In genomic region chr5:140262221-140262620, GRCh38 we compare ENCODE assay signal across 14 cellular contexts. TPM values are rescaled to one million over a fixed set of nuclear protein-coding genes. Genes with fewer than 3 reads are reported as not detected.
DNase-seq lines count a peak whose midpoint lies in the region; ATAC-seq, FAIRE-seq and TF ChIP-seq lines count a peak whose summit lies in the region.
"Had no signal": no experiment of that assay in that cellular context is flagged by ENCODE, and none has a peak within 500 bp of the region (broad histone marks: within the 10 kb centered on the region; RNA-seq: fewer than 3 reads in every experiment).

No MANE protein-coding gene starts in this region.

- DNase-seq in NCI-H1092 treated with DMSO at 0.1 percent for 48 hours (lab: John Stamatoyannopoulos, UW) (peak; percentile 33), NCI-H1092 (lab: John Stamatoyannopoulos, UW) (no peak), adrenal gland (no peak), kidney (no peak), dedifferentiated amniotic fluid mesenchymal stem cell (ENCODE audit: extremely low spot score) (no peak), GM20000 (ENCODE audit: low spot score) (no peak)
- DNase-seq: activated CD8-positive, alpha-beta T cell treated with anti-CD3 and anti-CD28 coated beads for 36 hours; activated naive CD4-positive, alpha-beta T cell; NCI-H187 treated with DMSO at 0.1 percent for 48 hours; posterior cingulate gyrus had no signal

- H3K9ac ChIP-seq in kidney (ENCODE audit: low read length in 2 of 2) (peak overlapping the region in 1 of 2 donors; percentile 43), subcutaneous abdominal adipose tissue (ENCODE audit: low read length in 5 of 5) (peak overlapping the region in 1 of 5 donors; percentile 26)

- ATAC-seq in HG02870 (IDR thresholded peaks at IDR 0.05; ENCODE audit: unreplicated experiment): no peak

- H3K4me3 ChIP-seq in adrenal gland (no peak overlapping the region), kidney (ENCODE audit: low read length in 2 of 2) (no peak overlapping the region), subcutaneous abdominal adipose tissue (ENCODE audit: low read depth in 1 of 5, low read length in 5 of 5) (no peak overlapping the region)
- H3K4me3 ChIP-seq: HAP-1 had no signal

- H3K36me3 ChIP-seq in adrenal gland (replicated peaks in 1 of 2) (no peaks in the 10 kb centered on the region), kidney (ENCODE audit: control insufficient read depth in 1 of 2, insufficient read depth in 2 of 2, low read length in 2 of 2) (no peaks in the 10 kb centered on the region), subcutaneous abdominal adipose tissue (ENCODE audit: control insufficient read depth in 5 of 5, insufficient read depth in 5 of 5, low read length in 5 of 5) (peaks cover 0 to 25% (median 4%) of the 10 kb centered on the region in 5 donors)

- intact Hi-C loops in adrenal gland (cut with DNase I) (no loop called here), kidney (cut with DNase I) (no loop called here)

- no peak for FAIRE-seq in kidney (lab: Jason Lieb, UNC)
- FAIRE-seq: frontal cortex had no signal

- H3K27ac ChIP-seq in adrenal gland: peak overlapping the region in 4 of 5 donors; percentile 47 to 85 (median 72)
- H3K27ac ChIP-seq in kidney (ENCODE audit: low read depth in 2 of 2, low read length in 2 of 2): peak overlapping the region; percentile 66 to 85
- H3K27ac ChIP-seq in subcutaneous abdominal adipose tissue (ENCODE audit: low read depth, low read length): peak overlapping the region; percentile 48

- TF ChIP-seq CTCF in adrenal gland (IDR thresholded peaks at IDR 0.05): no peak
- no peak for TF ChIP-seq CTCF in kidney (IDR thresholded peaks at IDR 0.05; ENCODE audit: borderline replicate concordance, extremely low read depth, insufficient read depth)
- TF ChIP-seq CTCF in GM20000 (IDR thresholded peaks at IDR 0.05; ENCODE audit: extremely low read depth, missing control alignments): no peak

- 77 to 88% (median 84%) methylated on average over 3 of the region's 3 CpGs for whole genome bisulfite sequencing in adrenal gland, 4 donors

- H3K4me1 ChIP-seq in adrenal gland (replicated peaks in 1 of 2) (peaks cover 10 to 18% of the 10 kb centered on the region in 2 donors), kidney (ENCODE audit: control insufficient read depth in 1 of 2, insufficient read depth in 1 of 2, low read depth in 1 of 2, low read length in 2 of 2) (peaks cover 9 to 22% of the 10 kb centered on the region in 2 donors), subcutaneous abdominal adipose tissue (ENCODE audit: control insufficient read depth in 5 of 5, insufficient read depth in 5 of 5, low read length in 5 of 5) (peaks cover 2 to 22% (median 10%) of the 10 kb centered on the region in 5 donors)

- no peaks in the 10 kb centered on the region for H3K9me3 ChIP-seq in adrenal gland (replicated peaks in 1 of 3)
- peaks cover 0 to 3% of the 10 kb centered on the region in 2 donors for H3K9me3 ChIP-seq in kidney (ENCODE audit: control insufficient read depth in 1 of 2, low read length in 2 of 2)
- H3K9me3 ChIP-seq in subcutaneous abdominal adipose tissue (ENCODE audit: control insufficient read depth in 5 of 5, low read length in 5 of 5): no peaks in the 10 kb centered on the region
- H3K9me3 ChIP-seq: HAP-1 had no signal

- no peaks in the 10 kb centered on the region for H3K27me3 ChIP-seq in adrenal gland
- no peaks in the 10 kb centered on the region for H3K27me3 ChIP-seq in subcutaneous abdominal adipose tissue (ENCODE audit: control insufficient read depth in 5 of 5, insufficient read depth in 4 of 5, low read length in 5 of 5)

- no peak for TF ChIP-seq POLR2A in adrenal gland (IDR thresholded peaks at IDR 0.05)

RNA-seq across cellular contexts. Expression of gene PFDN1, which starts 40.7 kb away (rescaled TPM):
- total RNA-seq in adrenal gland (100 to 1,000 TPM in 2 of 8 donors, 10 to 100 TPM in 6; 49.1 to 194 (median 74.1) TPM), kidney (48.9 TPM)
- polyA plus RNA-seq in adrenal gland (100 to 1,000 TPM in 1 of 3 donors, 10 to 100 TPM in 2; 68.1 to 130 (median 97.5) TPM), kidney (ENCODE audit: insufficient read depth, low read depth, low replicate concordance) (85.8 TPM)
